18 cellular contexts compared by ENCODE assay signal in genomic region chr16:88921603-88921995, GRCh38. TPM values are rescaled to one million over a fixed set of nuclear protein-coding genes. Genes with fewer than 3 reads are reported as not detected.
DNase-seq lines count a peak whose midpoint lies in the region; ATAC-seq and TF ChIP-seq lines count a peak whose summit lies in the region.
"Had no signal": no experiment of that assay in that cellular context is flagged by ENCODE, and none has a peak within 500 bp of the region (broad histone marks: within the 10 kb centered on the region; RNA-seq: fewer than 3 reads in every experiment).

No MANE protein-coding gene starts in this region.

- BruUV-seq in HCT116 (replicated peaks; lab: Mats Ljungman, UMichigan) = no TSS peak

- H4K20me1 ChIP-seq in BLaER1 (peaks cover 99% of the 10 kb centered on the region), HCT116 (ENCODE audit: insufficient read depth) (no peaks in the 10 kb centered on the region)

- 81% methylated on average over 18 of the region's 19 CpGs for WGBS in prostate gland

- H3K4me1 ChIP-seq in BLaER1 (peaks cover 99% of the 10 kb centered on the region), HCT116 (ENCODE audit: control insufficient read depth in 1 of 2, insufficient read depth in 2 of 2, low read length in 2 of 2) (peaks cover 42 to 68% of the 10 kb centered on the region in 2 experiments), prostate gland (replicated peaks) (peaks cover 14% of the 10 kb centered on the region), foreskin keratinocyte (peaks cover 17% of the 10 kb centered on the region)

- RAD21 ChIA-PET in HCT116 (lab: Charles Lee; ENCODE audit: low non-redundant PET in 1 of 2, low total read pairs in 2 of 2, uncharacterized antibody in 2 of 2, unreplicated experiment in 2 of 2) = no interaction called here

- H3K9me2 ChIP-seq in HCT116 (ENCODE audit: insufficient read depth) = no peaks in the 10 kb centered on the region

- ATAC-seq in HCT116 (no peak), foreskin keratinocyte (no peak), GM18870 (IDR thresholded peaks at IDR 0.05; ENCODE audit: unreplicated experiment) (no peak)

- H3K9ac ChIP-seq in BLaER1 (peak overlapping the region; percentile 76), HCT116 (ENCODE audit: low read length) (0 out of 2 replicates have a peak overlapping the region, but pooled peaks have one; percentile 15)

- CTCF ChIA-PET in HCT116 (lab: Charles Lee) = no interaction called here

- H3K27ac Mint-ChIP-seq in chondrocyte (ENCODE audit: unreplicated experiment) = no peak overlapping the region

- TF ChIP-seq POLR2A in HCT116 (IDR thresholded peaks at IDR 0.05; ENCODE audit: borderline replicate concordance, extremely low read depth, insufficient read depth, insufficient read length) (no peak), prostate gland (IDR thresholded peaks at IDR 0.05) (no peak)

- H2AFZ ChIP-seq in HCT116 (ENCODE audit: low read depth, low read length, poor library complexity, severe bottlenecking) = no peak overlapping the region

- no peak overlapping the region for H3K4me3 Mint-ChIP-seq in chondrocyte (ENCODE audit: unreplicated experiment)

- H3K79me2 ChIP-seq in HCT116 (ENCODE audit: insufficient read depth, low read length) = no peaks in the 10 kb centered on the region; the same call in 1 of the 2 replicates

- TF ChIP-seq RAD21 in HCT116 (IDR thresholded peaks at IDR 0.05; ENCODE audit: low read depth) = no peak

- H3K9me3 ChIP-seq in BLaER1 (no peaks in the 10 kb centered on the region), HCT116 (ENCODE audit: control insufficient read depth in 1 of 2, insufficient read depth in 1 of 2, low read depth in 1 of 2, low read length in 2 of 2) (no peaks in the 10 kb centered on the region), prostate gland (no peaks in the 10 kb centered on the region)

- peak overlapping the region; percentile 97 for H3K4me2 ChIP-seq in BLaER1
- H3K4me2 ChIP-seq in HCT116 (ENCODE audit: low read length) = no peak overlapping the region

- DNase-seq in HCT116 (ENCODE audit: low read depth, low spot score) (no peak), coronary artery (ENCODE audit: low spot score) (no peak), prostate gland (ENCODE audit: low spot score) (no peak), chondrocyte (ENCODE audit: low spot score) (no peak), foreskin keratinocyte (no peak)
- no peak for DNase-seq in stimulated activated CD4-positive, alpha-beta T cell treated with anti-CD3 and anti-CD28 coated beads, Interleukin-1b, Interleukin-23, amount 100 ng/mL, for 48 hours
- DNase-seq: activated naive CD4-positive, alpha-beta T cell; AML-193; central memory CD4-positive, alpha-beta T cell; NCI-H1417 treated with DMSO at 0.1 percent for 48 hours; SHP77 had no signal

- H3K27me3 ChIP-seq in BLaER1 = no peaks in the 10 kb centered on the region
- no peaks in the 10 kb centered on the region for H3K27me3 ChIP-seq in HCT116 (ENCODE audit: insufficient read depth, low read length)
- H3K27me3 ChIP-seq in prostate gland (replicated peaks; ENCODE audit: insufficient read depth) = no peaks in the 10 kb centered on the region
- peaks cover 11% of the 10 kb centered on the region for H3K27me3 ChIP-seq in foreskin keratinocyte

- POLR2A ChIA-PET in HCT116 (lab: Charles Lee) = no interaction called here

- no peaks in the 10 kb centered on the region for H3K36me3 Mint-ChIP-seq in chondrocyte (ENCODE audit: low read depth)

- H3K36me3 ChIP-seq in BLaER1 = no peaks in the 10 kb centered on the region; the same call in 1 of the 2 replicates
- no peaks in the 10 kb centered on the region for H3K36me3 ChIP-seq in HCT116 (ENCODE audit: control insufficient read depth in 1 of 2, insufficient read depth in 2 of 2, low read length in 2 of 2)
- H3K36me3 ChIP-seq in prostate gland = no peaks in the 10 kb centered on the region

- TF ChIP-seq CTCF in HCT116 (IDR thresholded peaks at IDR 0.05 in 2 of 3, conservative IDR thresholded peaks at IDR 0.05 in 1 of 3; ENCODE audit: borderline replicate concordance in 1 of 3, insufficient read depth in 1 of 3, low read depth in 2 of 3, low read length in 2 of 3) (no peak), coronary artery (IDR thresholded peaks at IDR 0.05) (no peak), prostate gland (IDR thresholded peaks at IDR 0.05) (no peak), chondrocyte (IDR thresholded peaks at IDR 0.05) (no peak), foreskin keratinocyte (conservative IDR thresholded peaks at IDR 0.05) (no peak)

- peaks cover under 1% of the 10 kb centered on the region for H3K27me3 Mint-ChIP-seq in chondrocyte (ENCODE audit: low read depth)

- H3K4me1 Mint-ChIP-seq in chondrocyte (ENCODE audit: low read depth) = peaks cover 40% of the 10 kb centered on the region

- H3K9me3 Mint-ChIP-seq in chondrocyte (ENCODE audit: low read depth) = no peaks in the 10 kb centered on the region

- intact Hi-C loops in HCT116 (cut with micrococcal nuclease) (no loop called here), prostate gland (cut with DNase I) (no loop called here)

- H3K27ac ChIP-seq in BLaER1 = peak overlapping the region; percentile 87
- no peak overlapping the region; the same call in 1 of the 2 replicates for H3K27ac ChIP-seq in HCT116 (ENCODE audit: low read depth, low read length)
- peak overlapping the region in 1 of 2 donors; percentile 64 for H3K27ac ChIP-seq in coronary artery
- peak overlapping the region; percentile 62 to 74 for H3K27ac ChIP-seq in prostate gland
- no peak overlapping the region for H3K27ac ChIP-seq in foreskin keratinocyte
- H3K27ac ChIP-seq: epithelial cell of prostate had no signal

- H3K4me3 ChIP-seq in BLaER1 (peak overlapping the region; percentile 50), HCT116 (replicated peaks in 1 of 2; ENCODE audit: low read depth in 1 of 2, low read length in 2 of 2) (no peak overlapping the region), coronary artery (peak overlapping the region; percentile 30), prostate gland (no peak overlapping the region)

TF ChIP-seq in HCT116, 20 proteins besides CTCF, POLR2A, EP300 and RAD21:
- TF ChIP-seq MAX (IDR thresholded peaks at IDR 0.05) (no peak), POLR2AphosphoS5 (IDR thresholded peaks at IDR 0.05; ENCODE audit: low read depth, low read length) (no peak), ELF1 (IDR thresholded peaks at IDR 0.05; ENCODE audit: borderline replicate concordance, low read depth) (no peak), EZH2 (IDR thresholded peaks at IDR 0.05) (no peak), SRF (IDR thresholded peaks at IDR 0.05; ENCODE audit: low read depth) (no peak), SP1 (IDR thresholded peaks at IDR 0.05; ENCODE audit: low read depth) (no peak), JUND (IDR thresholded peaks at IDR 0.05) (no peak), EGR1 (IDR thresholded peaks at IDR 0.05; ENCODE audit: low read depth) (no peak), YY1 (IDR thresholded peaks at IDR 0.05; ENCODE audit: extremely low read depth, insufficient replicate concordance, low read depth, low read length) (no peak), SIN3A (IDR thresholded peaks at IDR 0.05; ENCODE audit: low read depth) (no peak), CEBPB (IDR thresholded peaks at IDR 0.05; ENCODE audit: low read depth) (no peak), FOSL1 (IDR thresholded peaks at IDR 0.05; ENCODE audit: low read depth) (no peak)
- TF ChIP-seq, protein P1, sequence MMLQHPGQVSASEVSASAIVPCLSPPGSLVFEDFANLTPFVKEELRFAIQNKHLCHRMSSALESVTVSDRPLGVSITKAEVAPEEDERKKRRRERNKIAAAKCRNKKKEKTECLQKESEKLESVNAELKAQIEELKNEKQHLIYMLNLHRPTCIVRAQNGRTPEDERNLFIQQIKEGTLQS (IDR thresholded peaks at IDR 0.05) = no peak
- TF ChIP-seq, protein P2, sequence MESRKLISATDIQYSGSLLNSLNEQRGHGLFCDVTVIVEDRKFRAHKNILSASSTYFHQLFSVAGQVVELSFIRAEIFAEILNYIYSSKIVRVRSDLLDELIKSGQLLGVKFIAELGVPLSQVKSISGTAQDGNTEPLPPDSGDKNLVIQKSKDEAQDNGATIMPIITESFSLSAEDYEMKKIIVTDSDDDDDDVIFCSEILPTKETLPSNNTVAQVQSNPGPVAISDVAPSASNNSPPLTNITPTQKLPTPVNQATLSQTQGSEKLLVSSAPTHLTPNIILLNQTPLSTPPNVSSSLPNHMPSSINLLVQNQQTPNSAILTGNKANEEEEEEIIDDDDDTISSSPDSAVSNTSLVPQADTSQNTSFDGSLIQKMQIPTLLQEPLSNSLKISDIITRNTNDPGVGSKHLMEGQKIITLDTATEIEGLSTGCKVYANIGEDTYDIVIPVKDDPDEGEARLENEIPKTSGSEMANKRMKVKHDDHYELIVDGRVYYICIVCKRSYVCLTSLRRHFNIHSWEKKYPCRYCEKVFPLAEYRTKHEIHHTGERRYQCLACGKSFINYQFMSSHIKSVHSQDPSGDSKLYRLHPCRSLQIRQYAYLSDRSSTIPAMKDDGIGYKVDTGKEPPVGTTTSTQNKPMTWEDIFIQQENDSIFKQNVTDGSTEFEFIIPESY (IDR thresholded peaks at IDR 0.05; ENCODE audit: extremely low read depth, insufficient replicate concordance, low read length) = no peak

RNA-seq across cellular contexts. Expression of gene PABPN1L, which starts 55.1 kb away (rescaled TPM):
- 0.57 TPM for total RNA-seq in HCT116 (2021; ENCODE audit: unreplicated experiment)
- 0.07 and 0.33 TPM in 2 replicates for polyA plus RNA-seq in HCT116 (2012)
- 1 to 10 TPM in 1 of 2 donors, not detected in 1; 4.1 TPM for total RNA-seq in prostate gland
- not detected in 3 replicates for total RNA-seq in chondrocyte
- not detected in 2 replicates for total RNA-seq in foreskin keratinocyte
- not detected in 2 replicates for polyA plus RNA-seq in foreskin keratinocyte
- total RNA-seq: activated CD8-positive, alpha-beta memory T cell treated with anti-CD3 and anti-CD28 coated beads for 36 hours; Daoy; osteoblast; urinary bladder had no signal
- polyA plus RNA-seq: urinary bladder had no signal

RNA-seq across cellular contexts. Expression of gene CBFA2T3, which starts 55.4 kb away (rescaled TPM):
- 19.1 TPM for total RNA-seq in HCT116 (2021; ENCODE audit: unreplicated experiment)
- 16.8 and 17.8 TPM in 2 replicates for polyA plus RNA-seq in HCT116 (2012)
- total RNA-seq in prostate gland = 1 to 10 TPM; 4.5 to 8.7 TPM
- total RNA-seq in chondrocyte = 0.23 TPM in 1 of 3 replicates, not detected in the others
- total RNA-seq in foreskin keratinocyte = 0.18 and 0.20 TPM in 2 replicates
- 0.09 and 0.18 TPM in 2 replicates for polyA plus RNA-seq in foreskin keratinocyte
- total RNA-seq: activated CD8-positive, alpha-beta memory T cell treated with anti-CD3 and anti-CD28 coated beads for 36 hours; Daoy; osteoblast had no signal

Comparison
In these comparisons a context has a peak if more than half of its experiments do, and no peak if none do; other contexts are left out.
1. H3K27ac ChIP-seq: peak in BLaER1 (single experiment) and prostate gland (2 of 2); none in HCT116 (single experiment) and foreskin keratinocyte (single experiment).
2. H3K4me3 ChIP-seq: peak in BLaER1 (single experiment) and coronary artery (single experiment); none in HCT116 (0 of 2) and prostate gland (0 of 2).